18 cellular contexts compared by ENCODE assay signal in the genomic region with DNA sequence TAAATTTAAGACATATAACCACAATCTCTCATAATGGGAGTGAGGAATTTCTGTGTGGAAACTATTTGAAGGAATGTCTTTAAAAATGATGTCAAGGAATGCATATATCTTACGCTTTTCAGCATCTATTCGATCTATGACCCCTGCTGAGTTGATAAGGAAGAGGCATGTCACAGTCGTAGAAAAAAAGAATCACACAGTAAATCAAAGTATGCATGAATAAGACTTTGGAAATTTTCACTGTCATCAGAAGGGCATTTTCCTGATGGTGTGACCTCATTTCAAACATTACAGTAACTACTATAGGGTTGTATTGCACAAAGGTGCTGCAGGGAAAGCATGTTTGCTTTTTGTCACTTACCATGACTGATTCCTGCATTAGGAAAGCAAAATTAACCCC. TPM values are rescaled to one million over a fixed set of nuclear protein-coding genes. Genes with fewer than 3 reads are reported as not detected.
DNase-seq lines count a peak whose midpoint lies in the region; ATAC-seq and TF ChIP-seq lines count a peak whose summit lies in the region.
"Had no signal": no experiment of that assay in that cellular context is flagged by ENCODE, and none has a peak within 500 bp of the region (broad histone marks: within the 10 kb centered on the region; RNA-seq: fewer than 3 reads in every experiment).

No MANE protein-coding gene starts in this region.

- no CpG with 5 or more reads among the region's 3 CpGs for WGBS in IMR-90 (ENCODE audit: extremely low coverage in 2 of 2, insufficient read length in 1 of 2), 2 experiments
- WGBS in mesenchymal stem cell: 50% methylated on average over 2 of the region's 3 CpGs

- H2AK9ac ChIP-seq in IMR-90 (replicated peaks; ENCODE audit: low read depth, low read length, poor library complexity): no peak overlapping the region

- H2BK120ac ChIP-seq in IMR-90 (ENCODE audit: low read depth, low read length): no peak overlapping the region
- H2BK120ac ChIP-seq in mesenchymal stem cell (ENCODE audit: low read depth, low read length): no peak overlapping the region

- H2AK5ac ChIP-seq in IMR-90 (ENCODE audit: low read depth, low read length) (no peak overlapping the region), mesenchymal stem cell (ENCODE audit: low read length, severe bottlenecking) (no peak overlapping the region)

- no peak overlapping the region for H2BK12ac ChIP-seq in mesenchymal stem cell (ENCODE audit: low read length in 2 of 2)

- no TSS peak for BruUV-seq in IMR-90 (replicated peaks; lab: Mats Ljungman, UMichigan)

- no peak overlapping the region for H3K4me3 ChIP-seq in AG04450 (ENCODE audit: low read depth, low read length)
- no peak overlapping the region for H3K4me3 ChIP-seq in IMR-90 (ENCODE audit: insufficient read depth, low read depth, low read length)
- no peak overlapping the region for H3K4me3 ChIP-seq in astrocyte of the spinal cord (ENCODE audit: low read depth, low read length)
- H3K4me3 ChIP-seq in mesenchymal stem cell (ENCODE audit: insufficient read depth in 1 of 2, low read depth in 1 of 2, low read length in 2 of 2): no peak overlapping the region
- H3K4me3 ChIP-seq: BLaER1 treated with 17β-estradiol and CSF1 and Interleukin-3, amounts not matched to agents 10 nM and 100 nM; colonic mucosa; esophagus squamous epithelium; upper lobe of left lung had no signal

- H3K14ac ChIP-seq in IMR-90 (replicated peaks; ENCODE audit: low read depth, low read length): no peak overlapping the region
- no peak overlapping the region for H3K14ac ChIP-seq in mesenchymal stem cell (ENCODE audit: low read length in 2 of 2)

- no peak overlapping the region for H3K56ac ChIP-seq in IMR-90 (ENCODE audit: extremely low read depth, insufficient read depth, low read length)

- ATAC-seq in IMR-90 (ENCODE audit: low read depth) (peak; percentile 89), Right ventricle myocardium superior (ENCODE audit: poor library complexity) (no peak), GM21381 (IDR thresholded peaks at IDR 0.05; ENCODE audit: unreplicated experiment) (no peak)

- H3K9me3 ChIP-seq in AG04450 (ENCODE audit: control insufficient read depth, insufficient read depth, low read length) (no peaks in the 10 kb centered on the region), IMR-90 (ENCODE audit: control insufficient read depth, insufficient read depth, low read length) (no peaks in the 10 kb centered on the region), mesenchymal stem cell (ENCODE audit: control insufficient read depth, low read length) (no peaks in the 10 kb centered on the region)
- H3K9me3 ChIP-seq: BLaER1 treated with 17β-estradiol and CSF1 and Interleukin-3, amounts not matched to agents 10 nM and 100 nM; colonic mucosa; esophagus squamous epithelium; upper lobe of left lung had no signal

- intact Hi-C loops in IMR-90 (cut with micrococcal nuclease) (no loop called here), Right ventricle myocardium superior (cut with DNase I) (no loop called here), posterior cingulate gyrus (cut with DNase I) (no loop called here)

- CTCF ChIA-PET in AG04450 (lab: Charles Lee): no interaction called here
- CTCF ChIA-PET in IMR-90 (lab: Yijun Ruan, JAX): no interaction called here

- H2BK15ac ChIP-seq in IMR-90 (ENCODE audit: low read depth, low read length) (no peak overlapping the region), mesenchymal stem cell (ENCODE audit: low read depth, poor library complexity, severe bottlenecking) (no peak overlapping the region)

- no peak overlapping the region for H2BK20ac ChIP-seq in IMR-90 (ENCODE audit: low read depth, low read length)

- H3K9ac ChIP-seq in IMR-90 (ENCODE audit: low read depth, low read length): no peak overlapping the region
- H3K9ac ChIP-seq in mesenchymal stem cell (ENCODE audit: low read length): no peak overlapping the region
- H3K9ac ChIP-seq: BLaER1 treated with 17β-estradiol and CSF1 and Interleukin-3, amounts not matched to agents 10 nM and 100 nM had no signal

- H4K91ac ChIP-seq in IMR-90 (ENCODE audit: insufficient read depth, low read depth, low read length) (no peak overlapping the region), mesenchymal stem cell (ENCODE audit: low read length) (no peak overlapping the region)

- no peak for TF ChIP-seq RAD21 in IMR-90 (IDR thresholded peaks at IDR 0.05; ENCODE audit: low read length)

- H4K8ac ChIP-seq in IMR-90 (ENCODE audit: low read depth in 2 of 2, low read length in 2 of 2) (no peak overlapping the region), mesenchymal stem cell (ENCODE audit: low read length) (no peak overlapping the region)

- DNase-seq in AG04450 (ENCODE audit: low read depth, low spot score) (peak; percentile 15), IMR-90 (peak; percentile 83), astrocyte of the spinal cord (ENCODE audit: low read depth, low spot score) (peak; percentile 68), mesenchymal stem cell (peak; percentile 59), Right ventricle myocardium superior (no peak), posterior cingulate gyrus (no peak)
- no peak for DNase-seq in activated T-cell treated with anti-CD3 and anti-CD28 coated beads, Interleukin-2, amount 50 U/mL, for 1 hour
- DNase-seq: activated CD8-positive, alpha-beta memory T cell treated with anti-CD3 and anti-CD28 coated beads, Interleukin-2, amount 50 U/mL, for 4 hours; activated naive CD4-positive, alpha-beta T cell treated with anti-CD3 and anti-CD28 coated beads, Interleukin-2, amount 50 U/mL, for 16 hours; colonic mucosa; DMS79 treated with DMSO at 0.1 percent for 48 hours; esophagus squamous epithelium; NCI-H1930; stimulated activated CD4-positive, alpha-beta T cell treated with anti-CD3 and anti-CD28 coated beads, Interleukin-2, amount 100 ng/mL, for 24 hours; upper lobe of left lung had no signal

- H2AFZ ChIP-seq in IMR-90 (replicated peaks; ENCODE audit: low read length, poor library complexity) (no peak overlapping the region), mesenchymal stem cell (ENCODE audit: low read depth, low read length) (no peak overlapping the region)

- H3K79me1 ChIP-seq in IMR-90 (ENCODE audit: low read depth in 1 of 2, low read length in 2 of 2) (no peaks in the 10 kb centered on the region; a peak in 1 of 4 replicates), mesenchymal stem cell (replicated peaks; ENCODE audit: low read length, poor library complexity, severe bottlenecking) (no peaks in the 10 kb centered on the region)

- TF ChIP-seq CTCF in AG04450 (IDR thresholded peaks at IDR 0.05; ENCODE audit: low read depth, low read length) (no peak), IMR-90 (conservative IDR thresholded peaks at IDR 0.05; ENCODE audit: low read depth, low read length) (no peak), astrocyte of the spinal cord (IDR thresholded peaks at IDR 0.05; ENCODE audit: low read depth, low read length) (no peak)

- no peak overlapping the region for H3K4ac ChIP-seq in IMR-90 (ENCODE audit: low read depth, low read length)
- no peak overlapping the region for H3K4ac ChIP-seq in mesenchymal stem cell (ENCODE audit: low read depth in 1 of 2, low read length in 2 of 2)

- no peak overlapping the region for H3K27ac ChIP-seq in AG04450 (ENCODE audit: low read depth, low read length)
- H3K27ac ChIP-seq in IMR-90 (ENCODE audit: insufficient read depth, low read length): no peak overlapping the region
- H3K27ac ChIP-seq in mesenchymal stem cell (ENCODE audit: low read length, poor library complexity, severe bottlenecking): peak overlapping the region; percentile 73
- H3K27ac ChIP-seq: BLaER1 treated with 17β-estradiol and CSF1 and Interleukin-3, amounts not matched to agents 10 nM and 100 nM; colonic mucosa; esophagus squamous epithelium; upper lobe of left lung had no signal

- H3K23ac ChIP-seq in IMR-90 (ENCODE audit: low read depth, low read length) (no peak overlapping the region), mesenchymal stem cell (ENCODE audit: low read length in 2 of 2) (no peak overlapping the region)

- H3K27me3 ChIP-seq in AG04450 (ENCODE audit: control insufficient read depth, insufficient read depth, low read length): no peaks in the 10 kb centered on the region
- H3K27me3 ChIP-seq in IMR-90 (ENCODE audit: control insufficient read depth, insufficient read depth, low read length): no peaks in the 10 kb centered on the region
- no peaks in the 10 kb centered on the region for H3K27me3 ChIP-seq in mesenchymal stem cell (ENCODE audit: control insufficient read depth in 1 of 2, insufficient read depth in 1 of 2, low read length in 2 of 2)
- H3K27me3 ChIP-seq: BLaER1 treated with 17β-estradiol and CSF1 and Interleukin-3, amounts not matched to agents 10 nM and 100 nM; colonic mucosa; esophagus squamous epithelium; upper lobe of left lung had no signal

- H3K9me1 ChIP-seq in IMR-90 (ENCODE audit: insufficient read depth, low read length): peaks cover 8% of the 10 kb centered on the region; the same call in 1 of the 2 replicates

- peak overlapping the region; percentile 19; the same call in 1 of the 2 replicates for H3K4me2 ChIP-seq in IMR-90 (ENCODE audit: low read depth, low read length)
- H3K4me2 ChIP-seq in mesenchymal stem cell (ENCODE audit: low read length, poor library complexity, severe bottlenecking): no peak overlapping the region
- H3K4me2 ChIP-seq: BLaER1 treated with 17β-estradiol and CSF1 and Interleukin-3, amounts not matched to agents 10 nM and 100 nM had no signal

- no peaks in the 10 kb centered on the region for H4K20me1 ChIP-seq in IMR-90 (ENCODE audit: insufficient read depth, low read length)
- H4K20me1 ChIP-seq: BLaER1 treated with 17β-estradiol and CSF1 and Interleukin-3, amounts not matched to agents 10 nM and 100 nM had no signal

- peak overlapping the region; percentile 64 for H2BK5ac ChIP-seq in IMR-90 (ENCODE audit: low read depth, low read length, poor library complexity, severe bottlenecking)
- H2BK5ac ChIP-seq in mesenchymal stem cell (ENCODE audit: low read depth, low read length, poor library complexity, severe bottlenecking): no peak overlapping the region

- H3K18ac ChIP-seq in IMR-90 (ENCODE audit: low read depth, low read length) (no peak overlapping the region), mesenchymal stem cell (ENCODE audit: low read depth in 1 of 2, low read length in 2 of 2) (no peak overlapping the region)

- POLR2A ChIA-PET in AG04450 (lab: Yijun Ruan, JAX): no interaction called here
- POLR2A ChIA-PET in IMR-90 (lab: Charles Lee; ENCODE audit: unreplicated experiment): no interaction called here

- TF ChIP-seq POLR2A in IMR-90 (IDR thresholded peaks at IDR 0.05; ENCODE audit: low read depth, low read length): no peak

- no peak overlapping the region for H4K5ac ChIP-seq in IMR-90 (ENCODE audit: low read depth, low read length)

- dilution Hi-C loops in IMR-90 (cut with HindIII; ENCODE audit: low sequenced_read_pairs, unreplicated experiment): no loop called here

- H3K36me3 ChIP-seq in IMR-90 (ENCODE audit: control insufficient read depth, insufficient read depth, low read length): 0 out of 2 replicates have a peak, but pooled peaks cover 1% of the 10 kb centered on the region
- H3K36me3 ChIP-seq in mesenchymal stem cell (ENCODE audit: control insufficient read depth in 1 of 2, insufficient read depth in 2 of 2, low read depth in 1 of 2, low read length in 2 of 2): no peaks in the 10 kb centered on the region
- H3K36me3 ChIP-seq: colonic mucosa had no signal

- in situ Hi-C loops in IMR-90 (cut with MboI; ENCODE audit: low sequenced_read_pairs) (no loop called here), astrocyte of the spinal cord (cut with HindIII; ENCODE audit: low sequenced_read_pairs) (no loop called here)

- H3K4me1 ChIP-seq in IMR-90 (ENCODE audit: control insufficient read depth, insufficient read depth, low read length) (peaks cover 6% of the 10 kb centered on the region), mesenchymal stem cell (ENCODE audit: control insufficient read depth, insufficient read depth, low read depth, low read length) (peaks cover 2% of the 10 kb centered on the region)
- H3K4me1 ChIP-seq: BLaER1 treated with 17β-estradiol and CSF1 and Interleukin-3, amounts not matched to agents 10 nM and 100 nM; colonic mucosa had no signal

RNA-seq across cellular contexts. Expression of a gene that starts 41.5 kb away (rescaled TPM):
- polyA plus RNA-seq in AG04450 (2011; rRNA removed) (not detected in 2 replicates), IMR-90 (2012; rRNA removed) (not detected in 2 replicates)
- not detected in 2 replicates for polyA minus RNA-seq in AG04450 (2011; rRNA and poly(A)+ RNA removed)
- total RNA-seq in IMR-90 (2012; rRNA removed) (not detected in 2 replicates), Right ventricle myocardium superior (not detected)
- polyA plus RNA-seq in IMR-90 (2012; cell fraction: cytosol; rRNA removed): not detected in 2 replicates
- 0.03 TPM in 1 of 2 replicates, not detected in the other for polyA plus RNA-seq in IMR-90 (2012; cell fraction: nucleus; rRNA removed; ENCODE audit: low replicate concordance)
- 0.03 TPM for polyA plus RNA-seq in mesenchymal stem cell (2013, experiment 1 of 2)
- 0.03 TPM for polyA plus RNA-seq in mesenchymal stem cell (2013, experiment 2 of 2)
- total RNA-seq: esophagus squamous epithelium, progenitor cell of endocrine pancreas had no signal

Comparison
In these comparisons a context has a peak if more than half of its experiments do, and no peak if none do; other contexts are left out.
1. DNase-seq: peak in AG04450 (single experiment), IMR-90 (single experiment), astrocyte of the spinal cord (single experiment) and mesenchymal stem cell (single experiment); none in Right ventricle myocardium superior (single experiment), activated T-cell treated with anti-CD3 and anti-CD28 coated beads, Interleukin-2, amount 50 U/mL, for 1 hour (single experiment) and posterior cingulate gyrus (0 of 10).